28 cellular contexts compared by ENCODE assay signal in genomic region chr16:76656951-76657498, GRCh38.
"Had no signal": no experiment of that assay in that cellular context is flagged by ENCODE, and none has a peak within 500 bp of the region (broad histone marks: within the 10 kb centered on the region; RNA-seq: fewer than 3 reads in every experiment).

No MANE protein-coding gene starts in this region.

- H3K4me1 Mint-ChIP-seq: activated CD4-positive, alpha-beta T cell treated with anti-CD3 and anti-CD28 coated beads, Interleukin-2, amount 10 ng/mL, durations not matched to agents 7 days and 5 days; activated naive CD4-positive, alpha-beta T cell treated with anti-CD3 and anti-CD28 coated beads, Interleukin-2, amount 10 ng/mL, durations not matched to agents 7 days and 5 days; activated naive CD8-positive, alpha-beta T cell treated with anti-CD3 and anti-CD28 coated beads for 36 hours; activated T-helper 17 cell treated with anti-CD3 and anti-CD28 coated beads, Interleukin-2, amount 50 U/mL, for 72 hours; T-cell had no signal

- H3K27ac ChIP-seq: brain microvascular endothelial cell, cardiac muscle cell, Peyer's patch, RWPE1, SJSA1 had no signal

- H3K9me3 Mint-ChIP-seq: activated CD4-positive, alpha-beta memory T cell treated with anti-CD3 and anti-CD28 coated beads for 36 hours; activated CD4-positive, alpha-beta T cell treated with anti-CD3 and anti-CD28 coated beads, Interleukin-2, amount 10 ng/mL, durations not matched to agents 7 days and 5 days; activated naive CD4-positive, alpha-beta T cell treated with anti-CD3 and anti-CD28 coated beads, Interleukin-2, amount 10 ng/mL, durations not matched to agents 7 days and 5 days; activated naive CD8-positive, alpha-beta T cell treated with anti-CD3 and anti-CD28 coated beads for 36 hours; activated T-cell treated with anti-CD3 and anti-CD28 coated beads, Interleukin-2, amount 50 U/mL, for 4 hours; activated T-helper 17 cell treated with anti-CD3 and anti-CD28 coated beads, Interleukin-2, amount 50 U/mL, for 72 hours had no signal

- ATAC-seq: activated T-cell treated with anti-CD3 and anti-CD28 coated beads, Interleukin-2, amount 50 U/mL, for 4 hours; activated T-helper 17 cell treated with anti-CD3 and anti-CD28 coated beads, Interleukin-2, amount 50 U/mL, for 72 hours; K562; T-cell had no signal

- H3K27me3 Mint-ChIP-seq: activated CD4-positive, alpha-beta memory T cell treated with anti-CD3 and anti-CD28 coated beads for 36 hours; activated CD4-positive, alpha-beta T cell treated with anti-CD3 and anti-CD28 coated beads, Interleukin-2, amount 10 ng/mL, durations not matched to agents 7 days and 5 days; activated naive CD4-positive, alpha-beta T cell treated with anti-CD3 and anti-CD28 coated beads, Interleukin-2, amount 10 ng/mL, durations not matched to agents 7 days and 5 days; activated T-helper 17 cell treated with anti-CD3 and anti-CD28 coated beads, Interleukin-2, amount 50 U/mL, for 72 hours; T-cell had no signal

- H3K36me3 Mint-ChIP-seq: activated CD4-positive, alpha-beta memory T cell treated with anti-CD3 and anti-CD28 coated beads for 36 hours; activated naive CD4-positive, alpha-beta T cell treated with anti-CD3 and anti-CD28 coated beads, Interleukin-2, amount 10 ng/mL, durations not matched to agents 7 days and 5 days; activated naive CD8-positive, alpha-beta T cell treated with anti-CD3 and anti-CD28 coated beads for 36 hours; T-cell had no signal

- H3K27me3 ChIP-seq: brain microvascular endothelial cell, Peyer's patch, SJSA1 had no signal

- H3K4me1 ChIP-seq: Peyer's patch, SJSA1 had no signal

- H3K27ac Mint-ChIP-seq: activated CD4-positive, alpha-beta memory T cell treated with anti-CD3 and anti-CD28 coated beads for 36 hours; activated CD4-positive, alpha-beta T cell treated with anti-CD3 and anti-CD28 coated beads, Interleukin-2, amount 10 ng/mL, durations not matched to agents 7 days and 5 days; activated naive CD4-positive, alpha-beta T cell treated with anti-CD3 and anti-CD28 coated beads, Interleukin-2, amount 10 ng/mL, durations not matched to agents 7 days and 5 days; activated naive CD8-positive, alpha-beta T cell treated with anti-CD3 and anti-CD28 coated beads for 36 hours; activated T-helper 17 cell treated with anti-CD3 and anti-CD28 coated beads, Interleukin-2, amount 50 U/mL, for 72 hours; T-cell had no signal

- H3K9me3 ChIP-seq: Peyer's patch, SJSA1 had no signal

- H3K4me3 Mint-ChIP-seq: activated CD4-positive, alpha-beta memory T cell treated with anti-CD3 and anti-CD28 coated beads for 36 hours; activated CD4-positive, alpha-beta T cell treated with anti-CD3 and anti-CD28 coated beads, Interleukin-2, amount 10 ng/mL, durations not matched to agents 7 days and 5 days; activated naive CD4-positive, alpha-beta T cell treated with anti-CD3 and anti-CD28 coated beads, Interleukin-2, amount 10 ng/mL, durations not matched to agents 7 days and 5 days; activated naive CD8-positive, alpha-beta T cell treated with anti-CD3 and anti-CD28 coated beads for 36 hours; activated T-cell treated with anti-CD3 and anti-CD28 coated beads, Interleukin-2, amount 50 U/mL, for 4 hours; activated T-helper 17 cell treated with anti-CD3 and anti-CD28 coated beads, Interleukin-2, amount 50 U/mL, for 72 hours; T-cell had no signal

- H3K36me3 ChIP-seq: brain microvascular endothelial cell, cardiac muscle cell, Peyer's patch, SJSA1 had no signal

- H3K4me3 ChIP-seq: cardiac muscle cell, K562, Peyer's patch, SJSA1 had no signal

- DNase-seq: activated CD4-positive, alpha-beta memory T cell treated with anti-CD3 and anti-CD28 coated beads for 36 hours; activated CD4-positive, alpha-beta T cell treated with anti-CD3 and anti-CD28 coated beads, Interleukin-2, amount 10 ng/mL, durations not matched to agents 7 days and 5 days; activated CD4-positive, CD25-positive, alpha-beta regulatory T cell; activated CD8-positive, alpha-beta memory T cell treated with anti-CD3 and anti-CD28 coated beads for 24 hours; activated gamma-delta T cell; activated naive CD4-positive, alpha-beta T cell treated with anti-CD3 and anti-CD28 coated beads, Interleukin-2, amount 10 ng/mL, durations not matched to agents 7 days and 5 days; activated naive CD8-positive, alpha-beta T cell treated with anti-CD3 and anti-CD28 coated beads for 36 hours; activated T-cell treated with anti-CD3 and anti-CD28 coated beads, Interleukin-2, amount 50 U/mL, for 4 hours; brain microvascular endothelial cell; Karpas-422; MM.1S; NCI-H1105; NCI-H1436; NCI-H1694 treated with DMSO at 0.1 percent for 48 hours; NCI-H2029 treated with DMSO at 0.1 percent for 48 hours; NCI-H226; NCI-H526 treated with DMSO at 0.1 percent for 48 hours; NK-92 treated with Interleukin-12 subunit alpha and Interleukin-12 subunit beta, amount 100 ng/mL, for 24 hours; Peyer's patch; SHP77; T-cell; T-helper 2 cell; T1000 had no signal
